In genomic region chr14:73049428-73049827, GRCh38 we compare ENCODE assay signal across 2 cellular contexts.
TF ChIP-seq lines count a peak whose summit lies in the region.

No MANE protein-coding gene starts in this region.

TF ChIP-seq in HepG2, 621 proteins besides CTCF, POLR2A, EP300 and RAD21:
- peak; percentile 25; the same call in 1 of the 2 replicates for TF ChIP-seq FOXP4 (CRISPR knock-in tag; IDR thresholded peaks at IDR 0.05)
- TF ChIP-seq NR2F1 (CRISPR knock-in tag; IDR thresholded peaks at IDR 0.05): peak in 1 of 2 experiments; percentile 69; a peak in 2 of 4 replicates
- 0 out of 2 replicates have a peak, but pooled peaks have one; percentile 40 for TF ChIP-seq CEBPG (CRISPR knock-in tag; IDR thresholded peaks at IDR 0.05)
- TF ChIP-seq TEAD3 (CRISPR knock-in tag; optimal IDR thresholded peaks at IDR 0.05; ENCODE audit: borderline replicate concordance): peak; percentile 79
- TF ChIP-seq TFAP4 (IDR thresholded peaks at IDR 0.05; ENCODE audit: borderline replicate concordance, low read depth): peak; percentile 87
- peak; percentile 42 for TF ChIP-seq HNF4A (CRISPR knock-in tag; IDR thresholded peaks at IDR 0.05)
- 0 out of 2 replicates have a peak, but pooled peaks have one; percentile 3 for TF ChIP-seq MNT (IDR thresholded peaks at IDR 0.05)
- TF ChIP-seq CEBPB (IDR thresholded peaks at IDR 0.05; ENCODE audit: borderline replicate concordance, low read depth, low read length): 0 out of 2 replicates have a peak, but pooled peaks have one; percentile 6
- TF ChIP-seq HOXA5 (CRISPR knock-in tag; IDR thresholded peaks at IDR 0.05): no peak
- peak; percentile 42; the same call in 1 of the 2 replicates for TF ChIP-seq RARA (CRISPR knock-in tag; IDR thresholded peaks at IDR 0.05)
- peak; percentile 52 for TF ChIP-seq NR2F6 (IDR thresholded peaks at IDR 0.05)
- peak; percentile 76 for TF ChIP-seq NR2F6 (CRISPR knock-in tag; IDR thresholded peaks at IDR 0.05)
- TF ChIP-seq HOXD1 (CRISPR knock-in tag; IDR thresholded peaks at IDR 0.05): no peak
- peak; percentile 71; the same call in 1 of the 2 replicates for TF ChIP-seq ZNF362 (CRISPR knock-in tag; IDR thresholded peaks at IDR 0.05; ENCODE audit: borderline replicate concordance)
- TF ChIP-seq THRA (CRISPR knock-in tag; IDR thresholded peaks at IDR 0.05; ENCODE audit: borderline replicate concordance): no peak
- TF ChIP-seq ZNF7 (CRISPR knock-in tag; IDR thresholded peaks at IDR 0.05): no peak
- 0 out of 2 replicates have a peak, but pooled peaks have one; percentile 35 for TF ChIP-seq NR2F2 (IDR thresholded peaks at IDR 0.05; ENCODE audit: borderline replicate concordance, low read depth)
- TF ChIP-seq KDM6A (CRISPR knock-in tag; IDR thresholded peaks at IDR 0.05; ENCODE audit: low read depth): no peak
- TF ChIP-seq BHLHE40 (IDR thresholded peaks at IDR 0.05; ENCODE audit: low read length): peak; percentile 93

TF ChIP-seq in K562, 482 proteins besides CTCF, POLR2A, EP300 and RAD21:
- TF ChIP-seq ZNF511 (CRISPR knock-in tag; IDR thresholded peaks at IDR 0.05): no peak
- TF ChIP-seq BHLHE40 (IDR thresholded peaks at IDR 0.05; ENCODE audit: low read length): peak; percentile 20; the same call in 1 of the 2 replicates
- peak in 1 of 2 experiments; percentile 28; a peak in 1 of 4 replicates for TF ChIP-seq KDM1A (IDR thresholded peaks at IDR 0.05)
TF ChIP-seq in K562: peak in this region for 2.
